In the genomic region with DNA sequence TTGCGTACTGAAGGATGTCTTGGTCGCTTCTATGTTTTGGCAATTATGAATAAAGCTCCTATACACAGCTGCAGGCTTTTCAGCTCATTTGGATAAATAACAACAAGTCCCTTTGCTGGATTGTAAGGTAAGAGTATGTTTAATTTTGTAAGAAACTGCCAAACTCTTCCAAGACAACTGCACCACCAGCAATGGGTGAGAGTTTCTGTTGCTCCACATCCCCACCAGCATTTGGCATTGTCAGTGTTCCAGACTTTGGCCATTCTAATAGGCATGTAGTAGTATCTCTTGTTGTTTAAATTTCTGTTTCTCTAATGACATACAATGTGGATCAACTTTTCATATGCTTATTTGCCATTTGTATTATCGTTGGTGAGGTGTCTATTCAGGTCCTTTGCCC, we compare ENCODE assay signal across 16 cellular contexts.
"Had no signal": no experiment of that assay in that cellular context is flagged by ENCODE, and none has a peak within 500 bp of the region (broad histone marks: within the 10 kb centered on the region; RNA-seq: fewer than 3 reads in every experiment).

No MANE protein-coding gene starts in this region.

- H3K36me3 ChIP-seq: brain microvascular endothelial cell had no signal

- H3K4me3 Mint-ChIP-seq: activated CD4-positive, alpha-beta T cell treated with anti-CD3 and anti-CD28 coated beads, Interleukin-2, amount 10 ng/mL, durations not matched to agents 7 days and 5 days; activated naive CD8-positive, alpha-beta T cell; activated T-cell treated with anti-CD3 and anti-CD28 coated beads, Interleukin-2, amount 50 U/mL, for 72 hours; natural killer cell treated with Interleukin-12 subunit alpha and Interleukin-12 subunit beta and Interleukin-15 and Interleukin-18, amount 100 ng/mL, for 72 hours had no signal

- H3K9ac ChIP-seq: parathyroid adenoma had no signal

- H2AFZ ChIP-seq: parathyroid adenoma had no signal

- H3K4me3 ChIP-seq: lung had no signal

- H3K27me3 Mint-ChIP-seq: activated CD4-positive, alpha-beta T cell treated with anti-CD3 and anti-CD28 coated beads, Interleukin-2, amount 10 ng/mL, durations not matched to agents 7 days and 5 days; activated naive CD8-positive, alpha-beta T cell; natural killer cell treated with Interleukin-12 subunit alpha and Interleukin-12 subunit beta and Interleukin-15 and Interleukin-18, amount 100 ng/mL, for 72 hours had no signal

- H3K27ac ChIP-seq: parathyroid adenoma had no signal

- H3K36me3 Mint-ChIP-seq: natural killer cell treated with Interleukin-12 subunit alpha and Interleukin-12 subunit beta and Interleukin-15 and Interleukin-18, amount 100 ng/mL, for 72 hours had no signal

- H3K27ac Mint-ChIP-seq: activated CD4-positive, alpha-beta T cell treated with anti-CD3 and anti-CD28 coated beads, Interleukin-2, amount 10 ng/mL, durations not matched to agents 7 days and 5 days; activated T-cell treated with anti-CD3 and anti-CD28 coated beads, Interleukin-2, amount 50 U/mL, for 72 hours had no signal

- H3K9me3 Mint-ChIP-seq: activated CD4-positive, alpha-beta T cell treated with anti-CD3 and anti-CD28 coated beads, Interleukin-2, amount 10 ng/mL, durations not matched to agents 7 days and 5 days; activated T-cell treated with anti-CD3 and anti-CD28 coated beads, Interleukin-2, amount 50 U/mL, for 72 hours; natural killer cell treated with Interleukin-12 subunit alpha and Interleukin-12 subunit beta and Interleukin-15 and Interleukin-18, amount 100 ng/mL, for 72 hours had no signal

- ATAC-seq: activated CD4-positive, CD25-positive, alpha-beta regulatory T cell treated with anti-CD3 and anti-CD28 coated beads, Interleukin-2, amount 50 U/mL, for 24 hours; activated T-cell treated with anti-CD3 and anti-CD28 coated beads, Interleukin-2, amount 50 U/mL, for 72 hours; natural killer cell treated with Interleukin-12 subunit alpha and Interleukin-12 subunit beta and Interleukin-15 and Interleukin-18, amount 100 ng/mL, for 72 hours; stimulated activated naive CD8-positive, alpha-beta T cell treated with anti-CD3 and anti-CD28 coated beads, Interleukin-15, Interleukin-2, amounts not matched to agents 100 U/mL and 50 U/mL, for 24 hours had no signal

- DNase-seq: activated CD4-positive, alpha-beta T cell treated with anti-CD3 and anti-CD28 coated beads, Interleukin-2, amount 10 ng/mL, durations not matched to agents 7 days and 5 days; activated CD8-positive, alpha-beta memory T cell treated with anti-CD3 and anti-CD28 coated beads, Interleukin-2, amount 50 U/mL, for 4 hours; activated gamma-delta T cell; activated T-cell treated with anti-CD3 and anti-CD28 coated beads, Interleukin-2, amount 50 U/mL, for 72 hours; amniotic stem cell; brain microvascular endothelial cell; cortex of kidney; stimulated activated CD4-positive, alpha-beta T cell treated with anti-CD3 and anti-CD28 coated beads, Interleukin-2, amount 100 ng/mL, for 24 hours; stimulated activated naive CD8-positive, alpha-beta T cell treated with anti-CD3 and anti-CD28 coated beads, Interleukin-15, Interleukin-2, amounts not matched to agents 100 U/mL and 50 U/mL, for 24 hours; T-helper 1 cell; T-helper 9 cell had no signal

- H3K27me3 ChIP-seq: brain microvascular endothelial cell had no signal
